In the genomic region with DNA sequence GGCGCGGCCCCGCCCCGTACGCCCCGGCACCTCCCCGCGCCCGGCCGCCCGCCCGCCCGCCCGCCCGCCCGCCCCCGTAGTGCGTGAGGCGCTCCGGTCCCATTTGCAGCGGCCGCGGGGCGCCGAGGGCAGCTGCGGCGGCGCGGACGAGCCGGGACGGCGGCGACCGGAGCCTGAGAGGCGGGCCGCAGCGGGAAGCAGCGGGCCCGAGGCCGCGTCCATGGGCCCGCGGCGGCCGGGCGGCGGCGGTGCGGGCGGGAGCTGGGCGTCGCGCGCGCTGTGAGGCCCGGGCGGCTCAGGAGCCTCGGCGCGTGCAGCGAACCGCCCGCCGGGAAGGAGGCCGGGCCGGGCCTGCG, we compare ENCODE assay signal across 8 cellular contexts. TPM values are rescaled to one million over a fixed set of nuclear protein-coding genes. Genes with fewer than 3 reads are reported as not detected.
DNase-seq lines count a peak whose midpoint lies in the region; ATAC-seq lines count a peak whose summit lies in the region.

A gene with protein sequence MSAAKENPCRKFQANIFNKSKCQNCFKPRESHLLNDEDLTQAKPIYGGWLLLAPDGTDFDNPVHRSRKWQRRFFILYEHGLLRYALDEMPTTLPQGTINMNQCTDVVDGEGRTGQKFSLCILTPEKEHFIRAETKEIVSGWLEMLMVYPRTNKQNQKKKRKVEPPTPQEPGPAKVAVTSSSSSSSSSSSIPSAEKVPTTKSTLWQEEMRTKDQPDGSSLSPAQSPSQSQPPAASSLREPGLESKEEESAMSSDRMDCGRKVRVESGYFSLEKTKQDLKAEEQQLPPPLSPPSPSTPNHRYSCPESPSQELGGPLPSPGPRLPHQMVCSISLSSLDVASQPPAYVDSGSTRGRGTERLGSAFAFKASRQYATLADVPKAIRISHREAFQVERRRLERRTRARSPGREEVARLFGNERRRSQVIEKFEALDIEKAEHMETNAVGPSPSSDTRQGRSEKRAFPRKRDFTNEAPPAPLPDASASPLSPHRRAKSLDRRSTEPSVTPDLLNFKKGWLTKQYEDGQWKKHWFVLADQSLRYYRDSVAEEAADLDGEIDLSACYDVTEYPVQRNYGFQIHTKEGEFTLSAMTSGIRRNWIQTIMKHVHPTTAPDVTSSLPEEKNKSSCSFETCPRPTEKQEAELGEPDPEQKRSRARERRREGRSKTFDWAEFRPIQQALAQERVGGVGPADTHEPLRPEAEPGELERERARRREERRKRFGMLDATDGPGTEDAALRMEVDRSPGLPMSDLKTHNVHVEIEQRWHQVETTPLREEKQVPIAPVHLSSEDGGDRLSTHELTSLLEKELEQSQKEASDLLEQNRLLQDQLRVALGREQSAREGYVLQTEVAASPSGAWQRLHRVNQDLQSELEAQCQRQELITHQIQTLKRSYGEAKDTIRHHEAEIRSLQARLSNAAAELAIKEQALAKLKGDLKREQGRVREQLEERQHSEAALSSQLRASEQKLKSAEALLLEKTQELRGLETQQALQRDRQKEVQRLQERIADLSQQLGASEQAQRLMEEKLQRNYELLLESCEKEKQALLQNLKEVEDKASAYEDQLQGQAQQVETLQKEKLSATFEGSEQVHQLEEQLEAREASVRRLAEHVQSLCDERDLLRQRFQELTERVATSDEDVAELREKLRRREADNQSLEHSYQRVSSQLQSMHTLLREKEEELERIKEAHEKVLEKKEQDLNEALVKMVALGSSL (N-terminal part only) (plus strand): TSS at position 77 of the 356 bp plus-strand sequence. CDS start 392 bp downstream, outside the sequence.

- WGBS in right cardiac atrium, result under 1% methylated on average over 67 of the region's 68 CpGs

- peaks cover 46% of the 10 kb centered on the region for H3K4me1 Mint-ChIP-seq in activated CD4-positive, alpha-beta T cell treated with anti-CD3 and anti-CD28 coated beads, Interleukin-2, amount 10 ng/mL, durations not matched to agents 7 days and 5 days
- peaks cover 34% of the 10 kb centered on the region for H3K4me1 Mint-ChIP-seq in activated T-helper 17 cell treated with anti-CD3 and anti-CD28 coated beads, Interleukin-2, amount 50 U/mL, for 72 hours

- H3K27me3 Mint-ChIP-seq in activated CD4-positive, alpha-beta T cell treated with anti-CD3 and anti-CD28 coated beads, Interleukin-2, amount 10 ng/mL, durations not matched to agents 7 days and 5 days, result no peaks in the 10 kb centered on the region
- H3K27me3 Mint-ChIP-seq in activated T-helper 17 cell treated with anti-CD3 and anti-CD28 coated beads, Interleukin-2, amount 50 U/mL, for 72 hours, result no peaks in the 10 kb centered on the region

- H3K27me3 ChIP-seq in right cardiac atrium (ENCODE audit: control insufficient read depth, insufficient read depth), result no peaks in the 10 kb centered on the region
- H3K27me3 ChIP-seq in skeletal muscle tissue (ENCODE audit: control insufficient read depth in 3 of 3, insufficient read depth in 3 of 3, low read length in 3 of 3), result no peaks in the 10 kb centered on the region

- intact Hi-C loops in right cardiac atrium (cut with DNase I), result loop anchor here in 1 of 4 donors (10.0 kb wide), 1 partner anchor 72 kb away; no protein-coding TSS in a partner anchor

- H3K4me1 ChIP-seq in right cardiac atrium (ENCODE audit: control insufficient read depth, insufficient read depth, low read length), result peaks cover 13% of the 10 kb centered on the region
- peaks cover 50 to 57% (median 50%) of the 10 kb centered on the region in 3 donors for H3K4me1 ChIP-seq in skeletal muscle tissue (ENCODE audit: control insufficient read depth in 3 of 3, insufficient read depth in 3 of 3, low read length in 3 of 3)

- peak within 1 kb of the TSS; percentile 97 for H3K4me3 Mint-ChIP-seq in activated CD4-positive, alpha-beta T cell treated with anti-CD3 and anti-CD28 coated beads, Interleukin-2, amount 10 ng/mL, durations not matched to agents 7 days and 5 days
- H3K4me3 Mint-ChIP-seq in activated T-helper 17 cell treated with anti-CD3 and anti-CD28 coated beads, Interleukin-2, amount 50 U/mL, for 72 hours, result peak within 1 kb of the TSS; percentile 87

- H3K36me3 ChIP-seq in skeletal muscle tissue (ENCODE audit: control insufficient read depth in 3 of 3, insufficient read depth in 3 of 3, low read length in 3 of 3), result no peaks in the 10 kb centered on the region

- H3K9me3 ChIP-seq in right cardiac atrium (ENCODE audit: control insufficient read depth, low read length) (no peaks in the 10 kb centered on the region), skeletal muscle tissue (ENCODE audit: control insufficient read depth in 3 of 3, low read length in 3 of 3) (no peaks in the 10 kb centered on the region)

- H3K9ac ChIP-seq in skeletal muscle tissue (ENCODE audit: low read depth in 1 of 3, low read length in 3 of 3), result peak within 1 kb of the TSS; percentile 90 to 97 (median 93)

- CTCF ChIA-PET in activated CD4-positive, alpha-beta T cell treated with anti-CD3 and anti-CD28 coated beads, Interleukin-2, amount 10 ng/mL, durations not matched to agents 7 days and 5 days (lab: Charles Lee), result interaction anchor here (0.6 to 1.4 kb wide), 4 partner anchors 9 to 238 kb away, joined by 3 read pairs; a partner anchor contains a TSS

- peaks cover 3% of the 10 kb centered on the region for H3K9me3 Mint-ChIP-seq in activated CD4-positive, alpha-beta T cell treated with anti-CD3 and anti-CD28 coated beads, Interleukin-2, amount 10 ng/mL, durations not matched to agents 7 days and 5 days
- no peaks in the 10 kb centered on the region for H3K9me3 Mint-ChIP-seq in activated T-helper 17 cell treated with anti-CD3 and anti-CD28 coated beads, Interleukin-2, amount 50 U/mL, for 72 hours

- peaks cover 4% of the 10 kb centered on the region for H3K36me3 Mint-ChIP-seq in activated CD4-positive, alpha-beta T cell treated with anti-CD3 and anti-CD28 coated beads, Interleukin-2, amount 10 ng/mL, durations not matched to agents 7 days and 5 days (ENCODE audit: low read depth)
- H3K36me3 Mint-ChIP-seq in activated T-helper 17 cell treated with anti-CD3 and anti-CD28 coated beads, Interleukin-2, amount 50 U/mL, for 72 hours (ENCODE audit: low read depth), result peaks cover 7% of the 10 kb centered on the region

- H3K27ac Mint-ChIP-seq in activated CD4-positive, alpha-beta T cell treated with anti-CD3 and anti-CD28 coated beads, Interleukin-2, amount 10 ng/mL, durations not matched to agents 7 days and 5 days, result peak within 1 kb of the TSS; percentile 84
- H3K27ac Mint-ChIP-seq in activated T-helper 17 cell treated with anti-CD3 and anti-CD28 coated beads, Interleukin-2, amount 50 U/mL, for 72 hours, result peak within 1 kb of the TSS; percentile 82

- H3K4me3 ChIP-seq in right cardiac atrium (ENCODE audit: low read length) (peak within 1 kb of the TSS; percentile 81), skeletal muscle tissue (ENCODE audit: low read length in 3 of 3) (peak within 1 kb of the TSS; percentile 81 to 93 (median 92))

- DNase-seq in activated CD4-positive, alpha-beta T cell treated with anti-CD3 and anti-CD28 coated beads, Interleukin-2, amount 10 ng/mL, durations not matched to agents 7 days and 5 days, result no peak
- DNase-seq in activated CD4-positive, alpha-beta T cell treated with anti-CD3 and anti-CD28 coated beads, Interleukin-2, amount 50 U/mL, for 1 hour, result no peak
- no peak for DNase-seq in right cardiac atrium
- DNase-seq in NCI-H2227 (lab: John Stamatoyannopoulos, UW; ENCODE audit: unreplicated experiment), result no peak
- no peak for DNase-seq in HuH-7.5 (ENCODE audit: low spot score)

- POLR2A ChIA-PET in activated CD4-positive, alpha-beta T cell treated with anti-CD3 and anti-CD28 coated beads, Interleukin-2, amount 10 ng/mL, durations not matched to agents 7 days and 5 days (lab: Charles Lee), result no interaction called here

- peak within 1 kb of the TSS; percentile 78 for H3K27ac ChIP-seq in right cardiac atrium (ENCODE audit: low read length)
- peak within 1 kb of the TSS; percentile 93 for H3K27ac ChIP-seq in skeletal muscle tissue (ENCODE audit: low read depth, low read length)

- peak; percentile 10 for ATAC-seq in activated T-helper 17 cell treated with anti-CD3 and anti-CD28 coated beads, Interleukin-2, amount 50 U/mL, for 72 hours (replicated peaks)
- ATAC-seq in right cardiac atrium (no peak), HG02678 (IDR thresholded peaks at IDR 0.05; ENCODE audit: unreplicated experiment) (no peak)

RNA-seq across cellular contexts. Expression of the gene that starts here (rescaled TPM):
- total RNA-seq in activated CD4-positive, alpha-beta T cell treated with anti-CD3 and anti-CD28 coated beads, Interleukin-2, amount 10 ng/mL, durations not matched to agents 7 days and 5 days, result 100 to 1,000 TPM; 234 to 261 TPM
- 100 to 1,000 TPM; 204 to 207 TPM for total RNA-seq in activated T-helper 17 cell treated with anti-CD3 and anti-CD28 coated beads, Interleukin-2, amount 50 U/mL, for 72 hours
- total RNA-seq in right cardiac atrium (100 to 1,000 TPM; 295 to 331 (median 321) TPM), skeletal muscle tissue (79.3 TPM)
- polyA plus RNA-seq in right cardiac atrium, result 228 TPM
